In genomic region chr9:128903871-128904371, GRCh38 we compare ENCODE assay signal across 1 cellular context.
TF ChIP-seq lines count a peak whose summit lies in the region.

No MANE protein-coding gene starts in this region.

TF ChIP-seq in HEK293, 187 proteins besides CTCF, POLR2A, EP300 and RAD21 (continued from another document):
- no peak for TF ChIP-seq ZNF280D (tag by site-specific recombination; IDR thresholded peaks at IDR 0.05)
- TF ChIP-seq OVOL3 (tag by site-specific recombination; IDR thresholded peaks at IDR 0.05) = no peak
- TF ChIP-seq ZNF670 (tag by site-specific recombination; IDR thresholded peaks at IDR 0.05; ENCODE audit: low read depth) = no peak
- TF ChIP-seq ZNF280C (tag by site-specific recombination; IDR thresholded peaks at IDR 0.05) = no peak
- TF ChIP-seq SP7 (tag by site-specific recombination; IDR thresholded peaks at IDR 0.05) = peak; percentile 71; the same call in 1 of the 2 replicates
- TF ChIP-seq OSR2 (tag by site-specific recombination; IDR thresholded peaks at IDR 0.05) = peak; percentile 27; the same call in 1 of the 2 replicates
- TF ChIP-seq PRDM6 (tag by site-specific recombination; IDR thresholded peaks at IDR 0.05) = peak; percentile 39; the same call in 1 of the 2 replicates
- no peak for TF ChIP-seq ZNF544 (tag by site-specific recombination; IDR thresholded peaks at IDR 0.05)
- TF ChIP-seq ZNF146 (tag by site-specific recombination; IDR thresholded peaks at IDR 0.05) = no peak
- no peak; the same call in 1 of the 2 replicates for TF ChIP-seq HIC1 (tag by site-specific recombination; IDR thresholded peaks at IDR 0.05)
- TF ChIP-seq BCL11A (tag by site-specific recombination; IDR thresholded peaks at IDR 0.05; ENCODE audit: low read depth) = peak; percentile 46; the same call in 1 of the 2 replicates
- TF ChIP-seq ZNF747 (tag by site-specific recombination; IDR thresholded peaks at IDR 0.05) = no peak
- no peak for TF ChIP-seq ZNF791 (tag by site-specific recombination; IDR thresholded peaks at IDR 0.05)
- TF ChIP-seq ZNF514 (tag by site-specific recombination; IDR thresholded peaks at IDR 0.05) = no peak
- no peak for TF ChIP-seq ZNF335 (tag by site-specific recombination; conservative IDR thresholded peaks at IDR 0.05)
- peak; percentile 55 for TF ChIP-seq ZNF366 (tag by site-specific recombination; conservative IDR thresholded peaks at IDR 0.05)
- no peak for TF ChIP-seq ZNF621 (tag by site-specific recombination; IDR thresholded peaks at IDR 0.05)
- TF ChIP-seq ZNF16 (tag by site-specific recombination; IDR thresholded peaks at IDR 0.05; ENCODE audit: low read depth) = no peak
- 0 out of 2 replicates have a peak, but pooled peaks have one; percentile 7 for TF ChIP-seq ZFHX2 (tag by site-specific recombination; conservative IDR thresholded peaks at IDR 0.05)
